In the genomic region with DNA sequence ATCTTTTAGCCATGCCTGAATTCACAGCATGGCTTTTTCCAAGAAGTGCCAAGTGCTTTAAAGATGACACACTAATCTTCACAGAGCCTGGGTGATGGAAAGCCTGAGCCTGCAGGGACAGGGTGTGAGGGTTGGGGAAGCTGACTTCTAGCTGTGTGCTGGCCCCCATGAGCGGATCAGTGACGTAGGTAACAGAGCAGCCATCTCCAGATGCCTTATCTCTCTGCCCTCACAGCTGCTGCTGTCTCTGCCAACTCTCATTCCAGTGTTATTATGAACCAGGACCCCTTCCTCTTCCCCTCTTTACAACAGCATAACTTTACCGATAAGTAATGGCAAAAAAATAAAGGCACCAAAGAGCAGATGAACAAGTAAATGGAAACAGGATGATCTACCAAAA, we compare ENCODE assay signal across 1 cellular context.
TF ChIP-seq lines count a peak whose summit lies in the region.

No MANE protein-coding gene starts in this region.

TF ChIP-seq in HepG2, 621 proteins besides CTCF, POLR2A, EP300 and RAD21:
- TF ChIP-seq CREB1 (IDR thresholded peaks at IDR 0.05) (peak; percentile 41; the same call in 1 of the 2 replicates), CREB1 (CRISPR knock-in tag; IDR thresholded peaks at IDR 0.05) (no peak)
- TF ChIP-seq, protein P1, sequence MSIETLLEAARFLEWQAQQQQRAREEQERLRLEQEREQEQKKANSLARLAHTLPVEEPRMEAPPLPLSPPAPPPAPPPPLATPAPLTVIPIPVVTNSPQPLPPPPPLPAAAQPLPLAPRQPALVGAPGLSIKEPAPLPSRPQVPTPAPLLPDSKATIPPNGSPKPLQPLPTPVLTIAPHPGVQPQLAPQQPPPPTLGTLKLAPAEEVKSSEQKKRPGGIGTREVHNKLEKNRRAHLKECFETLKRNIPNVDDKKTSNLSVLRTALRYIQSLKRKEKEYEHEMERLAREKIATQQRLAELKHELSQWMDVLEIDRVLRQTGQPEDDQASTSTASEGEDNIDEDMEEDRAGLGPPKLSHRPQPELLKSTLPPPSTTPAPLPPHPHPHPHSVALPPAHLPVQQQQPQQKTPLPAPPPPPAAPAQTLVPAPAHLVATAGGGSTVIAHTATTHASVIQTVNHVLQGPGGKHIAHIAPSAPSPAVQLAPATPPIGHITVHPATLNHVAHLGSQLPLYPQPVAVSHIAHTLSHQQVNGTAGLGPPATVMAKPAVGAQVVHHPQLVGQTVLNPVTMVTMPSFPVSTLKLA (IDR thresholded peaks at IDR 0.05): no peak
